In genomic region chr6:27295301-27296079, GRCh38 we compare ENCODE assay signal across 1 cellular context.
TF ChIP-seq lines count a peak whose summit lies in the region.

No MANE protein-coding gene starts in this region.

TF ChIP-seq in K562, 482 proteins besides CTCF, POLR2A, EP300 and RAD21 (continued from another document and continues in another):
- peak; percentile 90 for TF ChIP-seq BDP1 (IDR thresholded peaks at IDR 0.05; ENCODE audit: insufficient read depth, insufficient read length)
- TF ChIP-seq GATAD2B (IDR thresholded peaks at IDR 0.05; ENCODE audit: borderline replicate concordance), result peak; percentile 64; the same call in 1 of the 2 replicates
- no peak for TF ChIP-seq POLR2B (IDR thresholded peaks at IDR 0.05; ENCODE audit: low read depth, partially characterized antibody)
- TF ChIP-seq NUFIP1 (IDR thresholded peaks at IDR 0.05; ENCODE audit: partially characterized antibody), result peak; percentile 23
- no peak; the same call in 1 of the 2 replicates for TF ChIP-seq PATZ1 (CRISPR knock-in tag; IDR thresholded peaks at IDR 0.05; ENCODE audit: borderline replicate concordance)
- TF ChIP-seq TBP (optimal IDR thresholded peaks at IDR 0.05; ENCODE audit: low read depth, low read length), result peak; percentile 100
- TF ChIP-seq ZBTB1 (CRISPR knock-in tag; IDR thresholded peaks at IDR 0.05; ENCODE audit: borderline replicate concordance, low read depth), result no peak
- 0 out of 4 replicates have a peak, but pooled peaks of 1 of the 2 experiments have one; percentile 9 for TF ChIP-seq ZMIZ1 (IDR thresholded peaks at IDR 0.05; ENCODE audit: low read depth in 2 of 2, low read length in 2 of 2)
- TF ChIP-seq MTA1 (IDR thresholded peaks at IDR 0.05; ENCODE audit: borderline replicate concordance), result peak; percentile 67
- 0 out of 2 replicates have a peak, but pooled peaks have one; percentile 39 for TF ChIP-seq DPF2 (IDR thresholded peaks at IDR 0.05)
- TF ChIP-seq ARID3A (IDR thresholded peaks at IDR 0.05; ENCODE audit: borderline replicate concordance, low read depth, low read length), result peak; percentile 51; the same call in 1 of the 2 replicates
- TF ChIP-seq NBN (IDR thresholded peaks at IDR 0.05; ENCODE audit: low read depth), result peak; percentile 80
- peak; percentile 44; the same call in 1 of the 2 replicates for TF ChIP-seq NFATC3 (IDR thresholded peaks at IDR 0.05)
- peak; percentile 66 for TF ChIP-seq ZNF239 (CRISPR knock-in tag; IDR thresholded peaks at IDR 0.05)
- TF ChIP-seq, protein P1, sequence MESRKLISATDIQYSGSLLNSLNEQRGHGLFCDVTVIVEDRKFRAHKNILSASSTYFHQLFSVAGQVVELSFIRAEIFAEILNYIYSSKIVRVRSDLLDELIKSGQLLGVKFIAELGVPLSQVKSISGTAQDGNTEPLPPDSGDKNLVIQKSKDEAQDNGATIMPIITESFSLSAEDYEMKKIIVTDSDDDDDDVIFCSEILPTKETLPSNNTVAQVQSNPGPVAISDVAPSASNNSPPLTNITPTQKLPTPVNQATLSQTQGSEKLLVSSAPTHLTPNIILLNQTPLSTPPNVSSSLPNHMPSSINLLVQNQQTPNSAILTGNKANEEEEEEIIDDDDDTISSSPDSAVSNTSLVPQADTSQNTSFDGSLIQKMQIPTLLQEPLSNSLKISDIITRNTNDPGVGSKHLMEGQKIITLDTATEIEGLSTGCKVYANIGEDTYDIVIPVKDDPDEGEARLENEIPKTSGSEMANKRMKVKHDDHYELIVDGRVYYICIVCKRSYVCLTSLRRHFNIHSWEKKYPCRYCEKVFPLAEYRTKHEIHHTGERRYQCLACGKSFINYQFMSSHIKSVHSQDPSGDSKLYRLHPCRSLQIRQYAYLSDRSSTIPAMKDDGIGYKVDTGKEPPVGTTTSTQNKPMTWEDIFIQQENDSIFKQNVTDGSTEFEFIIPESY (CRISPR knock-in tag; IDR thresholded peaks at IDR 0.05), result peak; percentile 54; the same call in 1 of the 2 replicates
- peak; percentile 68 for TF ChIP-seq RBM39 (optimal IDR thresholded peaks at IDR 0.05; ENCODE audit: low read depth, low read length)
- peak; percentile 22; the same call in 1 of the 2 replicates for TF ChIP-seq BACH1 (tag; IDR thresholded peaks at IDR 0.05)
- TF ChIP-seq, protein P2, sequence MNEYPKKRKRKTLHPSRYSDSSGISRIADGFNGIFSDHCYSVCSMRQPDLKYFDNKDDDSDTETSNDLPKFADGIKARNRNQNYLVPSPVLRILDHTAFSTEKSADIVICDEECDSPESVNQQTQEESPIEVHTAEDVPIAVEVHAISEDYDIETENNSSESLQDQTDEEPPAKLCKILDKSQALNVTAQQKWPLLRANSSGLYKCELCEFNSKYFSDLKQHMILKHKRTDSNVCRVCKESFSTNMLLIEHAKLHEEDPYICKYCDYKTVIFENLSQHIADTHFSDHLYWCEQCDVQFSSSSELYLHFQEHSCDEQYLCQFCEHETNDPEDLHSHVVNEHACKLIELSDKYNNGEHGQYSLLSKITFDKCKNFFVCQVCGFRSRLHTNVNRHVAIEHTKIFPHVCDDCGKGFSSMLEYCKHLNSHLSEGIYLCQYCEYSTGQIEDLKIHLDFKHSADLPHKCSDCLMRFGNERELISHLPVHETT (CRISPR knock-in tag; conservative IDR thresholded peaks at IDR 0.05 in 1 of 2, IDR thresholded peaks at IDR 0.05 in 1 of 2), result no peak
- peak; percentile 54 for TF ChIP-seq BRF1 (IDR thresholded peaks at IDR 0.05; ENCODE audit: borderline replicate concordance, extremely low read depth, insufficient read length)
- TF ChIP-seq ZNF830 (CRISPR knock-in tag; IDR thresholded peaks at IDR 0.05), result no peak
- peak; percentile 98 for TF ChIP-seq L3MBTL2 (IDR thresholded peaks at IDR 0.05)
- TF ChIP-seq, protein P3, sequence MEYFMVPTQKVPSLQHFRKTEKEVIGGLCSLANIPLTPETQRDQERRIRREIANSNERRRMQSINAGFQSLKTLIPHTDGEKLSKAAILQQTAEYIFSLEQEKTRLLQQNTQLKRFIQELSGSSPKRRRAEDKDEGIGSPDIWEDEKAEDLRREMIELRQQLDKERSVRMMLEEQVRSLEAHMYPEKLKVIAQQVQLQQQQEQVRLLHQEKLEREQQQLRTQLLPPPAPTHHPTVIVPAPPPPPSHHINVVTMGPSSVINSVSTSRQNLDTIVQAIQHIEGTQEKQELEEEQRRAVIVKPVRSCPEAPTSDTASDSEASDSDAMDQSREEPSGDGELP (CRISPR knock-in tag; IDR thresholded peaks at IDR 0.05; ENCODE audit: borderline replicate concordance), result 0 out of 2 replicates have a peak, but pooled peaks have one; percentile 25
- no peak for TF ChIP-seq DACH1 (IDR thresholded peaks at IDR 0.05; ENCODE audit: partially characterized antibody)
- no peak for TF ChIP-seq RBM22 (IDR thresholded peaks at IDR 0.05; ENCODE audit: low read depth, low read length, poor library complexity, severe bottlenecking)
- TF ChIP-seq, protein P4, sequence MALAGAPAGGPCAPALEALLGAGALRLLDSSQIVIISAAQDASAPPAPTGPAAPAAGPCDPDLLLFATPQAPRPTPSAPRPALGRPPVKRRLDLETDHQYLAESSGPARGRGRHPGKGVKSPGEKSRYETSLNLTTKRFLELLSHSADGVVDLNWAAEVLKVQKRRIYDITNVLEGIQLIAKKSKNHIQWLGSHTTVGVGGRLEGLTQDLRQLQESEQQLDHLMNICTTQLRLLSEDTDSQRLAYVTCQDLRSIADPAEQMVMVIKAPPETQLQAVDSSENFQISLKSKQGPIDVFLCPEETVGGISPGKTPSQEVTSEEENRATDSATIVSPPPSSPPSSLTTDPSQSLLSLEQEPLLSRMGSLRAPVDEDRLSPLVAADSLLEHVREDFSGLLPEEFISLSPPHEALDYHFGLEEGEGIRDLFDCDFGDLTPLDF (CRISPR knock-in tag; IDR thresholded peaks at IDR 0.05), result peak; percentile 68; the same call in 1 of the 2 replicates
- TF ChIP-seq PRMT5 (CRISPR knock-in tag; IDR thresholded peaks at IDR 0.05), result no peak
- 0 out of 6 replicates have a peak, but pooled peaks of 1 of the 3 experiments have one; percentile 26 for TF ChIP-seq ZBTB11 (CRISPR knock-in tag; IDR thresholded peaks at IDR 0.05)
- TF ChIP-seq NFIC (IDR thresholded peaks at IDR 0.05), result peak; percentile 69
- no peak for TF ChIP-seq ASH1L (IDR thresholded peaks at IDR 0.05; ENCODE audit: borderline replicate concordance, low read depth, partially characterized antibody)
- no peak for TF ChIP-seq TAF15 (IDR thresholded peaks at IDR 0.05; ENCODE audit: low read depth, low read length)
- peak; percentile 72; the same call in 1 of the 2 replicates for TF ChIP-seq FOXJ2 (tag; IDR thresholded peaks at IDR 0.05)
- peak; percentile 54 for TF ChIP-seq STAT5A (IDR thresholded peaks at IDR 0.05; ENCODE audit: borderline replicate concordance, low read length)
- peak; percentile 73 for TF ChIP-seq BCOR (IDR thresholded peaks at IDR 0.05)
- no peak for TF ChIP-seq ELF2 (CRISPR knock-in tag; IDR thresholded peaks at IDR 0.05)
- TF ChIP-seq NKRF (IDR thresholded peaks at IDR 0.05; ENCODE audit: borderline replicate concordance), result peak; percentile 54; the same call in 1 of the 2 replicates
- TF ChIP-seq GABPA (tag; conservative IDR thresholded peaks at IDR 0.05; ENCODE audit: low read depth), result 0 out of 2 replicates have a peak, but pooled peaks have one; percentile 23
- no peak; the same call in none of the 2 replicates for TF ChIP-seq GABPB1 (CRISPR knock-in tag; IDR thresholded peaks at IDR 0.05)
- peak; percentile 36; the same call in 1 of the 2 replicates for TF ChIP-seq PKNOX1 (IDR thresholded peaks at IDR 0.05)
